1 cellular context compared by ENCODE assay signal in the genomic region with DNA sequence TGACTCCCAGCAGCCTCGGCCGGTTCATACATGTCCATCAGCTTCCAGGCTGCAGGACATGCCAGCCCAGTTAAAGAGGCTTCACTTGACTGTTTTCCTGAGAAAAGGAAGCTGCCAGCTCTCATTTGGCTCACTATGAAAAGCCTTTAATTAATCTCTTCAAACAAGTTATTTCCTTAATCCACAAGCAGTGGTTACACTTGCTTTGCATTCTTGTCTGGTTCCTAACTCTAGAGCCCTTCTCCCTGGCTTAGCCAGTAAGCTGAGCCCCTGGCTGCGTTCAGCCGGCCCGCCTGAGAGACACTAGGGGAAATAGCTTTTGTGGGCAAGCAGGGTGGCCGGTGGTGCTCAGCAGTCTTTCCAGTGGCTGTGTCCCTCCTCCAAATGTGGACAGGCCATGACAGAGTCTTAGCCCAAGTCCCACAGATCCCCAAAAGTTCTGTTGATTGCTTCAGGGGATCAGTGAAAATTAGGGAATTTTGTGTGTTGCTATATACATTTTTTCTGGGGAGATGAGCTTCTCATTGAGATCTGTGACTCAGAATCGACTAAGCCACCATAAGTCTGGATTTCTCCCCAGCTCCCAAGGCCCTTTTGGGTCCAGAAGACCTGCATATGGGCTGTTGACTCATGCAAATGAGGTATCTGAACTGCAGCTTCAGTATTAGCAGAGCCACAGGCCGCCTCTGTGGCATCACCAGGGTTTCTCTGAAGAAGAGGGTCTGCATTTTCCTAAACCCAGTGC.
TF ChIP-seq lines count a peak whose summit lies in the region.

No MANE protein-coding gene starts in this region.

TF ChIP-seq in IMR-90, 13 proteins besides CTCF, POLR2A, EP300 and RAD21 (continued from another document):
- TF ChIP-seq, protein P1, sequence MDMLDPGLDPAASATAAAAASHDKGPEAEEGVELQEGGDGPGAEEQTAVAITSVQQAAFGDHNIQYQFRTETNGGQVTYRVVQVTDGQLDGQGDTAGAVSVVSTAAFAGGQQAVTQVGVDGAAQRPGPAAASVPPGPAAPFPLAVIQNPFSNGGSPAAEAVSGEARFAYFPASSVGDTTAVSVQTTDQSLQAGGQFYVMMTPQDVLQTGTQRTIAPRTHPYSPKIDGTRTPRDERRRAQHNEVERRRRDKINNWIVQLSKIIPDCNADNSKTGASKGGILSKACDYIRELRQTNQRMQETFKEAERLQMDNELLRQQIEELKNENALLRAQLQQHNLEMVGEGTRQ (IDR thresholded peaks at IDR 0.05; ENCODE audit: low read depth, low read length) = no peak
- TF ChIP-seq MAFK (IDR thresholded peaks at IDR 0.05; ENCODE audit: low read depth, low read length) = no peak
